ENCODE assay signal across 9 cellular contexts in the genomic region with DNA sequence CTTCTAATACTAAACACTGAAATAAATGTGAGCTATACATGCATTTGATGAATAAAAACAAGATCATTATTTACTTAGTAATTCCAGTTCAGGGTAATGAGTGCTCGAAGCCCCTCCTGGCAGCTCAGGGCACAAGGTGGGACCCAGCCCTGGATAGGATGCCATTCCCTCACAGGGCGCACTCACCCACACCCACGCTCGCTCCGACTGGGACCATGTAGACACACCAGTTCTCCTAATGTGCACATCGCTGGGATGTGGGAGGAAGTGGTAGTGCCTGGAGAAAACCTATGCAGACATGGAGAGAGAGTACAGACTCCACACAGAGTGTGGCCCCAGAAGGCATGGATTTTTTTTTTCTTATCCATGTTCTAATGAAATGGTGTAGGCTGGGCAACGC. TPM values are rescaled to one million over a fixed set of nuclear protein-coding genes. Genes with fewer than 3 reads are reported as not detected.
"Had no signal": no experiment of that assay in that cellular context is flagged by ENCODE, and none has a peak within 500 bp of the region (broad histone marks: within the 10 kb centered on the region; RNA-seq: fewer than 3 reads in every experiment).

No MANE protein-coding gene starts in this region.

- H3K27ac ChIP-seq: brain microvascular endothelial cell, cardiac muscle cell, SJSA1 had no signal

- H3K4me1 ChIP-seq: SJSA1 had no signal

- H3K36me3 ChIP-seq: brain microvascular endothelial cell, cardiac muscle cell, SJSA1 had no signal

- DNase-seq: NCI-H1436 treated with DMSO at 0.1 percent for 48 hours, NCI-H2081 treated with DMSO at 0.1 percent for 48 hours had no signal

- H3K9me3 ChIP-seq: SJSA1 had no signal

- H3K4me3 ChIP-seq: cardiac muscle cell, SJSA1 had no signal

RNA-seq across cellular contexts. Expression of a gene that starts 44.5 kb away (rescaled TPM):
- total RNA-seq: activated CD8-positive, alpha-beta T cell treated with anti-CD3 and anti-CD28 coated beads for 36 hours; activated naive CD8-positive, alpha-beta T cell treated with anti-CD3 and anti-CD28 coated beads for 36 hours; activated T-helper 2 cell treated with anti-CD3 and anti-CD28 coated beads, Interferon-gamma antibody, Interleukin-2, Interleukin-4, amounts not matched to agents 10 μg/mL and 5 μg/mL and 100 μg/mL, durations not matched to agents 14 hours and 24 hours and 36 hours; SJSA1; T-helper 1 cell treated with Interleukin-12 subunit alpha and Interleukin-12 subunit beta and Interleukin-4 antibody, amounts not matched to agents 30 ng/mL and 1 ng/mL, for 36 hours had no signal
- polyA plus RNA-seq: cardiac muscle cell had no signal
